In genomic region chrY:3527040-3527439, GRCh38 we compare ENCODE assay signal across 12 cellular contexts. TPM values are rescaled to one million over a fixed set of nuclear protein-coding genes. Genes with fewer than 3 reads are reported as not detected.
DNase-seq lines count a peak whose midpoint lies in the region; ATAC-seq and TF ChIP-seq lines count a peak whose summit lies in the region.
"Not testable (repeated sequence)": the region's sequence is repeated elsewhere in the genome, so short reads cannot be mapped to it uniquely, and the experiment has no call there.
"Had no signal": no experiment of that assay in that cellular context is flagged by ENCODE, and none has a peak within 500 bp of the region (broad histone marks: within the 10 kb centered on the region; RNA-seq: fewer than 3 reads in every experiment).

No MANE protein-coding gene starts in this region.

- peak; percentile 41 for TF ChIP-seq CTCF in GM10266 (IDR thresholded peaks at IDR 0.05; ENCODE audit: control insufficient read depth, insufficient read depth, low read depth, missing control alignments)

- H3K27me3 Mint-ChIP-seq in activated CD4-positive, alpha-beta T cell treated with anti-CD3 and anti-CD28 coated beads for 36 hours; central memory CD8-positive, alpha-beta T cell: not testable (repeated sequence)

- H3K4me1 Mint-ChIP-seq in activated CD4-positive, alpha-beta T cell treated with anti-CD3 and anti-CD28 coated beads for 36 hours; central memory CD8-positive, alpha-beta T cell: not testable (repeated sequence)

- not testable (repeated sequence) for H3K9me3 Mint-ChIP-seq in activated CD4-positive, alpha-beta T cell treated with anti-CD3 and anti-CD28 coated beads for 36 hours (ENCODE audit: low read depth); central memory CD8-positive, alpha-beta T cell

- DNase-seq in GM10266 (ENCODE audit: extremely low spot score) = peak; percentile 1
- DNase-seq in NCI-H526 (lab: John Stamatoyannopoulos, UW) = peak; percentile 0 to 10
- DNase-seq in activated CD4-positive, alpha-beta T cell treated with anti-CD3 and anti-CD28 coated beads for 36 hours = peak; percentile 27
- DNase-seq in central memory CD8-positive, alpha-beta T cell (ENCODE audit: low spot score in 2 of 2) = not testable (repeated sequence)
- DNase-seq in inferior parietal cortex (ENCODE audit: extremely low spot score) = peak; percentile 1
- peak; percentile 11 for DNase-seq in superior temporal gyrus (ENCODE audit: extremely low spot score)

- H3K27ac Mint-ChIP-seq in activated CD4-positive, alpha-beta T cell treated with anti-CD3 and anti-CD28 coated beads for 36 hours; central memory CD8-positive, alpha-beta T cell (ENCODE audit: low read depth): not testable (repeated sequence)

- POLR2A ChIA-PET in activated CD4-positive, alpha-beta T cell treated with anti-CD3 and anti-CD28 coated beads for 36 hours (lab: Charles Lee) = not testable (repeated sequence)

- CTCF ChIA-PET in activated CD4-positive, alpha-beta T cell treated with anti-CD3 and anti-CD28 coated beads for 36 hours (lab: Charles Lee) = not testable (repeated sequence)

- ATAC-seq in GM21619 (IDR thresholded peaks at IDR 0.05; ENCODE audit: unreplicated experiment) (peak; percentile 99), HG03280 (IDR thresholded peaks at IDR 0.05; ENCODE audit: unreplicated experiment) (peak; percentile 98)
- ATAC-seq in activated CD4-positive, alpha-beta T cell treated with anti-CD3 and anti-CD28 coated beads for 36 hours = peak; percentile 83
- peak; percentile 43 for ATAC-seq in central memory CD8-positive, alpha-beta T cell (replicated peaks; ENCODE audit: extremely low read depth, poor library complexity, severe bottlenecking)

- not testable (repeated sequence) for H3K36me3 Mint-ChIP-seq in activated CD4-positive, alpha-beta T cell treated with anti-CD3 and anti-CD28 coated beads for 36 hours (ENCODE audit: low read depth); central memory CD8-positive, alpha-beta T cell (ENCODE audit: insufficient read depth)

- H3K4me3 Mint-ChIP-seq in activated CD4-positive, alpha-beta T cell treated with anti-CD3 and anti-CD28 coated beads for 36 hours; central memory CD8-positive, alpha-beta T cell: not testable (repeated sequence)

- intact Hi-C loops in activated CD4-positive, alpha-beta T cell treated with anti-CD3 and anti-CD28 coated beads for 36 hours (cut with DNase I, micrococcal nuclease) = not testable (repeated sequence)

RNA-seq across cellular contexts. Expression of gene TGIF2LY, which starts 51.8 kb away (rescaled TPM):
- total RNA-seq in activated CD4-positive, alpha-beta T cell treated with anti-CD3 and anti-CD28 coated beads for 36 hours = not detected
- total RNA-seq: adrenal gland, colonic mucosa, esophagus squamous epithelium, occipital lobe had no signal

Comparison
In these comparisons a context has a peak if more than half of its experiments do, and no peak if none do; other contexts are left out.
1. ATAC-seq: peak in every context shown above with its lines; median percentile 99 in GM21619; 98 in HG03280; 83 in activated CD4-positive, alpha-beta T cell treated with anti-CD3 and anti-CD28 coated beads for 36 hours; 43 in central memory CD8-positive, alpha-beta T cell.